ENCODE assay signal across 17 cellular contexts in genomic region chr15:64947211-64947610, GRCh38. TPM values are rescaled to one million over a fixed set of nuclear protein-coding genes. Genes with fewer than 3 reads are reported as not detected.
DNase-seq lines count a peak whose midpoint lies in the region; ATAC-seq, FAIRE-seq and TF ChIP-seq lines count a peak whose summit lies in the region.
"Had no signal": no experiment of that assay in that cellular context is flagged by ENCODE, and none has a peak within 500 bp of the region (broad histone marks: within the 10 kb centered on the region; RNA-seq: fewer than 3 reads in every experiment).

No MANE protein-coding gene starts in this region.

- H3K9me3 ChIP-seq in T-helper 17 cell (ENCODE audit: control insufficient read depth, low read length, poor library complexity, severe bottlenecking) = no peaks in the 10 kb centered on the region
- H3K9me3 ChIP-seq: MG63 had no signal

- H3K4me3 Mint-ChIP-seq in T-helper 17 cell = no peak overlapping the region
- H3K4me3 Mint-ChIP-seq: CD4-positive, alpha-beta memory T cell; HFFc6 had no signal

- H3K36me3 Mint-ChIP-seq in T-helper 17 cell (ENCODE audit: low read depth) = no peaks in the 10 kb centered on the region

- no peak for TF ChIP-seq CTCF in omental fat pad (IDR thresholded peaks at IDR 0.05)

- TF ChIP-seq POLR2A in H54 (IDR thresholded peaks at IDR 0.05; ENCODE audit: low read depth, low read length) = no peak

- H3K27me3 Mint-ChIP-seq in T-helper 17 cell = no peaks in the 10 kb centered on the region
- H3K27me3 Mint-ChIP-seq: CD4-positive, alpha-beta memory T cell had no signal

- DNase-seq in D341Med (ENCODE audit: low spot score) = peak; percentile 33
- DNase-seq in T-helper 17 cell = no peak
- peak; percentile 50 for DNase-seq in iPS-NIHi7 (ENCODE audit: extremely low spot score)
- no peak for DNase-seq in omental fat pad (ENCODE audit: low spot score)
- no peak for DNase-seq in HuH-7 (ENCODE audit: low spot score)
- no peak for DNase-seq in A172 (ENCODE audit: low spot score)
- DNase-seq in H54 (ENCODE audit: insufficient read length, low spot score) = no peak
- DNase-seq: CD4-positive, alpha-beta memory T cell; DMS79; HFFc6; Karpas-422; MG63; NCI-H1092; NCI-H2081 treated with DMSO at 0.1 percent for 48 hours; NCI-H2227 treated with DMSO at 0.1 percent for 48 hours; NCI-H524 had no signal

- no peak for FAIRE-seq in H54 (lab: Jason Lieb, UNC)
- FAIRE-seq: D721Med had no signal

- ATAC-seq in T-helper 17 cell (no peak), omental fat pad (ENCODE audit: low FRiP score) (peak; percentile 21)

- peaks cover 9% of the 10 kb centered on the region for H3K4me1 Mint-ChIP-seq in T-helper 17 cell

- H3K27ac Mint-ChIP-seq in T-helper 17 cell = peak overlapping the region; percentile 8
- H3K27ac Mint-ChIP-seq: HFFc6 had no signal

RNA-seq across cellular contexts. Expression of gene ANKDD1A, which starts 35.5 kb away (rescaled TPM):
- total RNA-seq in T-helper 17 cell (1 to 10 TPM; 3.0 to 8.9 TPM), omental fat pad (10 to 100 TPM in 1 of 4 donors, 1 to 10 TPM in 3; 5.9 to 18.5 (median 7.5) TPM)
- 5.9 and 15.7 TPM in 2 replicates for total RNA-seq in A172 (2014; rRNA removed; shearing (Covaris generic))

RNA-seq across cellular contexts. Expression of gene SPG21, which starts 42.5 kb away (rescaled TPM):
- total RNA-seq in T-helper 17 cell (10 to 100 TPM; 42.4 to 48.6 TPM), omental fat pad (10 to 100 TPM; 72.9 to 93.9 (median 84.7) TPM)
- total RNA-seq in A172 (2014; rRNA removed; shearing (Covaris generic)) = 102 and 113 TPM in 2 replicates

Comparison
In these comparisons a context has a peak if more than half of its experiments do, and no peak if none do; other contexts are left out.
1. DNase-seq: peak in D341Med (single experiment) and iPS-NIHi7 (single experiment); none in T-helper 17 cell (0 of 3), omental fat pad (single experiment), HuH-7 (single experiment), A172 (single experiment) and H54 (single experiment).